Comparison of ENCODE assay signal across 8 cellular contexts in genomic region chr11:62804310-62805043, GRCh38. TPM values are rescaled to one million over a fixed set of nuclear protein-coding genes. Genes with fewer than 3 reads are reported as not detected.
DNase-seq lines count a peak whose midpoint lies in the region; ATAC-seq, FAIRE-seq and TF ChIP-seq lines count a peak whose summit lies in the region.

No MANE protein-coding gene starts in this region.

- peak overlapping the region; percentile 92 for H3K27ac Mint-ChIP-seq in WTC11
- H3K27ac Mint-ChIP-seq in progenitor cell of endocrine pancreas, result peak overlapping the region; percentile 98

- H3K4me1 ChIP-seq in foreskin keratinocyte, result peaks cover 16% of the 10 kb centered on the region

- CTCF ChIA-PET in WTC11 (lab: Charles Lee), result no interaction called here

- DNase-seq in ELR (ENCODE audit: low read depth), result peak; percentile 58
- no peak for DNase-seq in WTC11 (ENCODE audit: low spot score)
- DNase-seq in foreskin keratinocyte, result peak; percentile 14 to 25
- DNase-seq in progenitor cell of endocrine pancreas (ENCODE audit: low spot score, unreplicated experiment), result no peak
- DNase-seq in urothelium cell line (ENCODE audit: low spot score), result no peak
- no peak for DNase-seq in NCI-H2171 treated with DMSO at 0.1 percent for 48 hours (lab: John Stamatoyannopoulos, UW)

- H3K9me3 Mint-ChIP-seq in WTC11 (no peaks in the 10 kb centered on the region), progenitor cell of endocrine pancreas (ENCODE audit: low read depth) (no peaks in the 10 kb centered on the region)

- H3K4me1 Mint-ChIP-seq in WTC11 (peaks cover 22% of the 10 kb centered on the region), progenitor cell of endocrine pancreas (ENCODE audit: low read depth) (peaks cover 14% of the 10 kb centered on the region)

- no peak for FAIRE-seq in urothelium cell line (lab: Jason Lieb, UNC)

- peaks cover 29% of the 10 kb centered on the region for H3K36me3 Mint-ChIP-seq in WTC11
- peaks cover 17% of the 10 kb centered on the region for H3K36me3 Mint-ChIP-seq in progenitor cell of endocrine pancreas (ENCODE audit: insufficient read depth)

- H3K27me3 Mint-ChIP-seq in WTC11 (ENCODE audit: low read depth), result no peaks in the 10 kb centered on the region
- no peaks in the 10 kb centered on the region for H3K27me3 Mint-ChIP-seq in progenitor cell of endocrine pancreas

- H3K4me3 Mint-ChIP-seq in WTC11, result peak overlapping the region; percentile 98
- H3K4me3 Mint-ChIP-seq in progenitor cell of endocrine pancreas (ENCODE audit: low read depth), result peak overlapping the region; percentile 97

- POLR2A ChIA-PET in WTC11 (lab: Charles Lee), result interaction anchor here (1.0 kb wide), 1 partner anchor 28 kb away, joined by 3 read pairs; the partner anchor contains the start of gene STX5

- peak; percentile 10 for ATAC-seq in HG02870 (IDR thresholded peaks at IDR 0.05; ENCODE audit: unreplicated experiment)
- ATAC-seq in WTC11, result no peak
- no peak for ATAC-seq in foreskin keratinocyte
- no peak for ATAC-seq in HG02970 (IDR thresholded peaks at IDR 0.05; ENCODE audit: low FRiP score, unreplicated experiment)

- H3K27me3 ChIP-seq in foreskin keratinocyte, result no peaks in the 10 kb centered on the region

- H3K27ac ChIP-seq in foreskin keratinocyte, result peak overlapping the region; percentile 58

- no peak for TF ChIP-seq CTCF in WTC11 (IDR thresholded peaks at IDR 0.05)
- no peak for TF ChIP-seq CTCF in foreskin keratinocyte (conservative IDR thresholded peaks at IDR 0.05)
- TF ChIP-seq CTCF in progenitor cell of endocrine pancreas (IDR thresholded peaks at IDR 0.05; ENCODE audit: unreplicated experiment), result no peak

TF ChIP-seq in WTC11, 78 proteins besides CTCF, POLR2A, EP300 and RAD21:
- TF ChIP-seq TCF7 (CRISPR knock-in tag; IDR thresholded peaks at IDR 0.05; ENCODE audit: low read depth), result no peak
- TF ChIP-seq, protein P1, sequence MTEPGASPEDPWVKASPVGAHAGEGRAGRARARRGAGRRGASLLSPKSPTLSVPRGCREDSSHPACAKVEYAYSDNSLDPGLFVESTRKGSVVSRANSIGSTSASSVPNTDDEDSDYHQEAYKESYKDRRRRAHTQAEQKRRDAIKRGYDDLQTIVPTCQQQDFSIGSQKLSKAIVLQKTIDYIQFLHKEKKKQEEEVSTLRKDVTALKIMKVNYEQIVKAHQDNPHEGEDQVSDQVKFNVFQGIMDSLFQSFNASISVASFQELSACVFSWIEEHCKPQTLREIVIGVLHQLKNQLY (CRISPR knock-in tag; IDR thresholded peaks at IDR 0.05), result no peak
- TF ChIP-seq, protein P2, sequence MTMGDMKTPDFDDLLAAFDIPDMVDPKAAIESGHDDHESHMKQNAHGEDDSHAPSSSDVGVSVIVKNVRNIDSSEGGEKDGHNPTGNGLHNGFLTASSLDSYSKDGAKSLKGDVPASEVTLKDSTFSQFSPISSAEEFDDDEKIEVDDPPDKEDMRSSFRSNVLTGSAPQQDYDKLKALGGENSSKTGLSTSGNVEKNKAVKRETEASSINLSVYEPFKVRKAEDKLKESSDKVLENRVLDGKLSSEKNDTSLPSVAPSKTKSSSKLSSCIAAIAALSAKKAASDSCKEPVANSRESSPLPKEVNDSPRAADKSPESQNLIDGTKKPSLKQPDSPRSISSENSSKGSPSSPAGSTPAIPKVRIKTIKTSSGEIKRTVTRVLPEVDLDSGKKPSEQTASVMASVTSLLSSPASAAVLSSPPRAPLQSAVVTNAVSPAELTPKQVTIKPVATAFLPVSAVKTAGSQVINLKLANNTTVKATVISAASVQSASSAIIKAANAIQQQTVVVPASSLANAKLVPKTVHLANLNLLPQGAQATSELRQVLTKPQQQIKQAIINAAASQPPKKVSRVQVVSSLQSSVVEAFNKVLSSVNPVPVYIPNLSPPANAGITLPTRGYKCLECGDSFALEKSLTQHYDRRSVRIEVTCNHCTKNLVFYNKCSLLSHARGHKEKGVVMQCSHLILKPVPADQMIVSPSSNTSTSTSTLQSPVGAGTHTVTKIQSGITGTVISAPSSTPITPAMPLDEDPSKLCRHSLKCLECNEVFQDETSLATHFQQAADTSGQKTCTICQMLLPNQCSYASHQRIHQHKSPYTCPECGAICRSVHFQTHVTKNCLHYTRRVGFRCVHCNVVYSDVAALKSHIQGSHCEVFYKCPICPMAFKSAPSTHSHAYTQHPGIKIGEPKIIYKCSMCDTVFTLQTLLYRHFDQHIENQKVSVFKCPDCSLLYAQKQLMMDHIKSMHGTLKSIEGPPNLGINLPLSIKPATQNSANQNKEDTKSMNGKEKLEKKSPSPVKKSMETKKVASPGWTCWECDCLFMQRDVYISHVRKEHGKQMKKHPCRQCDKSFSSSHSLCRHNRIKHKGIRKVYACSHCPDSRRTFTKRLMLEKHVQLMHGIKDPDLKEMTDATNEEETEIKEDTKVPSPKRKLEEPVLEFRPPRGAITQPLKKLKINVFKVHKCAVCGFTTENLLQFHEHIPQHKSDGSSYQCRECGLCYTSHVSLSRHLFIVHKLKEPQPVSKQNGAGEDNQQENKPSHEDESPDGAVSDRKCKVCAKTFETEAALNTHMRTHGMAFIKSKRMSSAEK (CRISPR knock-in tag; IDR thresholded peaks at IDR 0.05; ENCODE audit: borderline replicate concordance), result no peak
TF ChIP-seq in WTC11: peak in this region for 0.

RNA-seq across cellular contexts. Expression of gene NXF1, which starts 0.8 kb away (rescaled TPM):
- 43.2 to 44.7 TPM (median 44.3 TPM) in 3 replicates for total RNA-seq in WTC11 (2021)
- total RNA-seq in foreskin keratinocyte, result 38.3 and 42.5 TPM in 2 replicates
- polyA plus RNA-seq in foreskin keratinocyte, result 54.7 and 55.7 TPM in 2 replicates
- total RNA-seq in progenitor cell of endocrine pancreas, result 120 and 130 TPM in 2 replicates

RNA-seq across cellular contexts. Expression of gene TMEM223, which starts 12.7 kb away (rescaled TPM):
- total RNA-seq in WTC11 (2021) (25.5 to 26.4 TPM (median 25.9 TPM) in 3 replicates), foreskin keratinocyte (14.2 and 14.7 TPM in 2 replicates), progenitor cell of endocrine pancreas (18.6 and 19.8 TPM in 2 replicates)
- polyA plus RNA-seq in foreskin keratinocyte, result 21.6 and 21.9 TPM in 2 replicates

RNA-seq across cellular contexts. Expression of gene TMEM179B, which starts 17.3 kb away (rescaled TPM):
- total RNA-seq in WTC11 (2021) (21.4 to 23.6 TPM (median 22.2 TPM) in 3 replicates), foreskin keratinocyte (55.0 and 56.3 TPM in 2 replicates), progenitor cell of endocrine pancreas (38.4 and 40.8 TPM in 2 replicates)
- polyA plus RNA-seq in foreskin keratinocyte, result 68.4 and 74.5 TPM in 2 replicates

RNA-seq across cellular contexts. Expression of gene STX5, which starts 27.4 kb away (rescaled TPM):
- total RNA-seq in WTC11 (2021) (27.2 to 30.2 TPM (median 28.0 TPM) in 3 replicates), foreskin keratinocyte (30.4 and 34.1 TPM in 2 replicates), progenitor cell of endocrine pancreas (39.3 and 45.3 TPM in 2 replicates)
- polyA plus RNA-seq in foreskin keratinocyte, result 41.2 and 45.5 TPM in 2 replicates

RNA-seq across cellular contexts. Expression of gene TEX54, which starts 28.2 kb away (rescaled TPM):
- total RNA-seq in WTC11 (2021) (0.44 TPM in 1 of 3 replicates, not detected in the others), foreskin keratinocyte (not detected in 2 replicates), progenitor cell of endocrine pancreas (not detected in 2 replicates)
- polyA plus RNA-seq in foreskin keratinocyte, result not detected in 2 replicates

Comparison
In these comparisons a context has a peak if more than half of its experiments do, and no peak if none do; other contexts are left out.
1. DNase-seq: peak in ELR (single experiment) and foreskin keratinocyte (2 of 2); none in WTC11 (single experiment), progenitor cell of endocrine pancreas (single experiment), urothelium cell line (single experiment) and NCI-H2171 treated with DMSO at 0.1 percent for 48 hours (single experiment).